8 cellular contexts compared by ENCODE assay signal in the genomic region with DNA sequence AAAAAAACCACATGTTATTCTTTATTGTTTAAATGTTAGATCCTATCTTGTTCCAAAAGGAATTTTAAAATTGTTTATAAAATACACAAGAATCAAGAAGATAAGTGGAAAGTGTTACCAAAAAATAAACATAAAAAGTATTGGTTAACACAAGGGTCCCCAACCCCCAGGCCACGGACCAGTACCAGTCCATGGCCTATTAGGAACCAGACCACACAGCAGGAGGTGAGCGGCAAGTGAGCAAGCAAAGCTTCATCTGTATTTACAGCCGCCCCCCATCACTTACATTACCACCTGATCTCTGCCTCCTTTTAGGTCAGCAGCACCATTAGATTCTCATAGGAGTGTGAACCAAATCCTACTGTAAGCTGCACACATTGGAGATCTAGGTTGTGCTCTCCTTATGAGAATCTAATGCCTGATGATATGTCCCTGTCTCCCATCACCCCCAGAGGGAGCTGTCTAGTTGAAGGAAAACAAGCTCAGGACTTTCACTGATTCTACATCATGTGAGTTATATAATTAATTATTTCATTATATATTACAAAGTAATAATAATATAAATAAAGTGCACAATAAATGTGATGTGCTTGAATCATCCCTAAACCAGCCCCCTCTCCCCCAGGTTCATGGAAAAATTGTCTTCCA.
A peak's percentile ranks its signal among the peaks of the same experiment; 100 is the strongest.
DNase-seq lines count a peak whose midpoint lies in the region; ATAC-seq, FAIRE-seq and TF ChIP-seq lines count a peak whose summit lies in the region.
"Not testable (repeated sequence)": the region's sequence is repeated elsewhere in the genome, so short reads cannot be mapped to it uniquely, and the experiment has no call there.

No MANE protein-coding gene starts in this region.

- peak; percentile 47; the same call in 2 of the 3 replicates for ATAC-seq in HepG2

- TF ChIP-seq RAD21 in Ishikawa (IDR thresholded peaks at IDR 0.05; ENCODE audit: low read depth): 0 out of 2 replicates have a peak, but pooled peaks have one; percentile 12
- TF ChIP-seq RAD21 in HepG2 (CRISPR knock-in tag; IDR thresholded peaks at IDR 0.05): not testable (repeated sequence)

- not testable (repeated sequence) for H3K4me1 Mint-ChIP-seq in activated naive CD4-positive, alpha-beta T cell treated with anti-CD3 and anti-CD28 coated beads for 36 hours (ENCODE audit: low read depth); type B pancreatic cell (ENCODE audit: unreplicated experiment)

- H3K4me2 ChIP-seq in HepG2 (ENCODE audit: low read depth, low read length): not testable (repeated sequence)

- in situ Hi-C loops in HepG2 (cut with HindIII; ENCODE audit: extremely low pct_ligation_motif_present, low pct_unique_long_range_greater_than_20kb): not testable (repeated sequence)

- BruUV-seq in HepG2 (replicated peaks; lab: Mats Ljungman, UMichigan): not testable (repeated sequence)

- H3K79me2 ChIP-seq in HepG2 (ENCODE audit: insufficient read depth, low read length): not testable (repeated sequence)

- TF ChIP-seq EP300 in Ishikawa (IDR thresholded peaks at IDR 0.05; ENCODE audit: borderline replicate concordance); HepG2 (IDR thresholded peaks at IDR 0.05; ENCODE audit: low read depth in 2 of 2, low read length in 2 of 2); HepG2 (CRISPR knock-in tag; IDR thresholded peaks at IDR 0.05; ENCODE audit: borderline replicate concordance): not testable (repeated sequence)

- H3K36me3 ChIP-seq in HepG2 (replicated peaks in 1 of 2; ENCODE audit: control insufficient read depth in 1 of 2, insufficient read depth in 2 of 2, low read length in 2 of 2): not testable (repeated sequence)

- not testable (repeated sequence) for TF ChIP-seq POLR2A in HepG2 (IDR thresholded peaks at IDR 0.05; ENCODE audit: insufficient read depth in 1 of 2, low read depth in 2 of 2, low read length in 2 of 2)

- not testable (repeated sequence) for H3K27me3 ChIP-seq in HepG2 (ENCODE audit: control insufficient read depth in 1 of 2, insufficient read depth in 2 of 2, low read length in 2 of 2)

- not testable (repeated sequence) for H3K27ac Mint-ChIP-seq in activated naive CD4-positive, alpha-beta T cell treated with anti-CD3 and anti-CD28 coated beads for 36 hours; type B pancreatic cell

- H3K4me3 Mint-ChIP-seq in activated naive CD4-positive, alpha-beta T cell treated with anti-CD3 and anti-CD28 coated beads for 36 hours; type B pancreatic cell: not testable (repeated sequence)

- H3K9me3 ChIP-seq in HepG2 (ENCODE audit: low read length): not testable (repeated sequence)

- POLR2A ChIA-PET in HepG2 (lab: Yijun Ruan, JAX): not testable (repeated sequence)

- 57% methylated on average over 3 of the region's 3 CpGs for WGBS in HepG2 (ENCODE audit: low lambda C conversion rate)

- not testable (repeated sequence) for H3K27ac ChIP-seq in HepG2 (ENCODE audit: extremely low read length, insufficient read depth, low read length)

- H3K27me3 Mint-ChIP-seq in activated naive CD4-positive, alpha-beta T cell treated with anti-CD3 and anti-CD28 coated beads for 36 hours (ENCODE audit: low read depth); type B pancreatic cell: not testable (repeated sequence)

- H3K9me3 Mint-ChIP-seq in activated naive CD4-positive, alpha-beta T cell treated with anti-CD3 and anti-CD28 coated beads for 36 hours; type B pancreatic cell: not testable (repeated sequence)

- intact Hi-C loops in activated naive CD4-positive, alpha-beta T cell treated with anti-CD3 and anti-CD28 coated beads for 36 hours (cut with micrococcal nuclease); HepG2 (cut with micrococcal nuclease; ENCODE audit: unreplicated experiment): not testable (repeated sequence)

- not testable (repeated sequence) for H3K36me3 Mint-ChIP-seq in activated naive CD4-positive, alpha-beta T cell treated with anti-CD3 and anti-CD28 coated beads for 36 hours (ENCODE audit: low read depth); type B pancreatic cell

- H3K4me1 ChIP-seq in HepG2 (ENCODE audit: insufficient read depth, low read length): not testable (repeated sequence)

- not testable (repeated sequence) for H3K9ac ChIP-seq in HepG2 (ENCODE audit: insufficient read depth, low read depth, low read length)

- H2AFZ ChIP-seq in HepG2 (ENCODE audit: low read length): not testable (repeated sequence)

- CTCF ChIA-PET in activated naive CD4-positive, alpha-beta T cell treated with anti-CD3 and anti-CD28 coated beads for 36 hours (lab: Charles Lee): interaction anchor here (0.9 kb wide), 1 partner anchor 24 kb away, joined by 3 read pairs; no protein-coding TSS in a partner anchor
- CTCF ChIA-PET in HepG2 (lab: Yijun Ruan, JAX; ENCODE audit: low intra/inter-chr PET ratio, low total read pairs): not testable (repeated sequence)

- TF ChIP-seq CTCF in epithelial cell of esophagus (IDR thresholded peaks at IDR 0.05; ENCODE audit: insufficient read depth, low read depth, low read length, missing control alignments): peak; percentile 45
- TF ChIP-seq CTCF in HepG2 (CRISPR knock-in tag; IDR thresholded peaks at IDR 0.05): not testable (repeated sequence)
- peak; percentile 54 for TF ChIP-seq CTCF in type B pancreatic cell (conservative IDR thresholded peaks at IDR 0.05)

- peak; percentile 49 for DNase-seq in DMS53 (lab: John Stamatoyannopoulos, UW)
- DNase-seq in NCI-H69 (lab: John Stamatoyannopoulos, UW): peak; percentile 33
- peak; percentile 6 for DNase-seq in SIG-M5 treated with dmso at 0.1 percent for 504 hours (lab: John Stamatoyannopoulos, UW; ENCODE audit: unreplicated experiment)
- DNase-seq in activated naive CD4-positive, alpha-beta T cell treated with anti-CD3 and anti-CD28 coated beads for 36 hours: peak; percentile 6
- peak; percentile 60 for DNase-seq in epithelial cell of esophagus (ENCODE audit: low read depth)
- DNase-seq in HepG2 (ENCODE audit: low spot score): peak; percentile 20
- not testable (repeated sequence) for DNase-seq in type B pancreatic cell (ENCODE audit: extremely low spot score, unreplicated experiment)

- not testable (repeated sequence) for H3K4me3 ChIP-seq in epithelial cell of esophagus (ENCODE audit: low read length); HepG2 (replicated peaks in 1 of 3; ENCODE audit: insufficient read depth in 1 of 3, low read depth in 2 of 3, low read length in 3 of 3)

- H4K20me1 ChIP-seq in HepG2 (ENCODE audit: insufficient read depth, low read length): not testable (repeated sequence)

- not testable (repeated sequence) for FAIRE-seq in HepG2 (lab: Jason Lieb, UNC)

TF ChIP-seq in HepG2, 621 proteins besides CTCF, POLR2A, EP300 and RAD21:
- TF ChIP-seq STAG1 (CRISPR knock-in tag; IDR thresholded peaks at IDR 0.05): peak; percentile 29
